Comparison of ENCODE assay signal across 24 cellular contexts in the genomic region with DNA sequence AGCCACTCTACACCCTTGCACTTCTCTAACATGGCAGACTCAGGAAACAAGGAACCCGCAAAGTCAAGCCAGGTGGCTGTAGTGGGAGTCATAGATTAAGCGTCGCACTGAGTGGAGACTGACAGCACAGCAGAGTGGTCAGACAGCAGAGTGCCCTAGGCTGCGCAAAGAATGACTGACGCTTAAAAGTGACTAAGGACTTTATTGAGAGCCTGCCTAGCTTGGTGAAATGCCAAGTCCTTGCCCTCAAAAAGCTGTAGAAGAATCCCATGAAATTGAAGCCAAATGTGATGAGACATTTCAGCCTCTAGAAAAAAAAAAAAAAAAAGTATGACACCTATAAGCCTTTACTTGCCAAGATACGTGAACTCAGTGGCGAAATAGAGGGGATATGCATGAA. TPM values are rescaled to one million over a fixed set of nuclear protein-coding genes. Genes with fewer than 3 reads are reported as not detected.
A peak's percentile ranks its signal among the peaks of the same experiment; 100 is the strongest.
DNase-seq lines count a peak whose midpoint lies in the region; ATAC-seq and TF ChIP-seq lines count a peak whose summit lies in the region.
"Had no signal": no experiment of that assay in that cellular context is flagged by ENCODE, and none has a peak within 500 bp of the region (broad histone marks: within the 10 kb centered on the region; RNA-seq: fewer than 3 reads in every experiment).

No MANE protein-coding gene starts in this region.

- H3K4me1 ChIP-seq in left ventricle myocardium inferior (peaks cover 77% of the 10 kb centered on the region), adrenal gland (replicated peaks in 1 of 2) (peaks cover 8 to 9% of the 10 kb centered on the region in 2 donors), upper lobe of right lung (peaks cover 7% of the 10 kb centered on the region)

- H3K36me3 ChIP-seq in left ventricle myocardium inferior (no peaks in the 10 kb centered on the region), adrenal gland (replicated peaks in 1 of 2) (no peaks in the 10 kb centered on the region), upper lobe of right lung (no peaks in the 10 kb centered on the region)
- H3K36me3 ChIP-seq: sigmoid colon, WERI-Rb-1 had no signal

- no peak for DNase-seq in left ventricle myocardium inferior
- DNase-seq in Right ventricle myocardium superior: no peak
- peak; percentile 57 to 84 (median 82) for DNase-seq in adrenal gland
- peak; percentile 51 for DNase-seq in fibroblast of gingiva (ENCODE audit: low read depth)
- no peak for DNase-seq in upper lobe of right lung
- no peak for DNase-seq in HCEC 1CT
- DNase-seq: activated CD4-positive, alpha-beta T cell treated with anti-CD3 and anti-CD28 coated beads, Interleukin-2, amount 10 ng/mL, durations not matched to agents 7 days and 5 days; cortex of kidney; foreskin melanocyte; H7; KG1; mucosa of descending colon; NCI-H1048; NCI-H2029; NCI-H345; OCI-M1; sigmoid colon; stimulated activated CD8-positive, alpha-beta memory T cell treated with anti-CD3 and anti-CD28 coated beads, Interleukin-4, amount 100 ng/mL, for 48 hours; T-helper 17 cell; trophoblast cell; WERI-Rb-1 had no signal

- H3K4me3 ChIP-seq in left ventricle myocardium inferior (no peak overlapping the region), adrenal gland (no peak overlapping the region), upper lobe of right lung (no peak overlapping the region)
- H3K4me3 ChIP-seq: BLaER1 treated with 17β-estradiol and CSF1 and Interleukin-3, amounts not matched to agents 10 nM and 100 nM; mucosa of descending colon; sigmoid colon had no signal

- WGBS in adrenal gland, 4 donors: 53 to 74% (median 64%) methylated on average over 6 to 7 of the region's 7 CpGs

- no peaks in the 10 kb centered on the region for H3K27me3 ChIP-seq in left ventricle myocardium inferior (ENCODE audit: low read depth)
- no peaks in the 10 kb centered on the region for H3K27me3 ChIP-seq in adrenal gland
- H3K27me3 ChIP-seq in upper lobe of right lung: no peaks in the 10 kb centered on the region
- H3K27me3 ChIP-seq: BLaER1 treated with 17β-estradiol and CSF1 and Interleukin-3, amounts not matched to agents 10 nM and 100 nM; sigmoid colon had no signal

- H3K27ac ChIP-seq in left ventricle myocardium inferior (replicated peaks) (peak overlapping the region; percentile 45), adrenal gland (peak overlapping the region in 2 of 5 donors; percentile 12 to 25), upper lobe of right lung (no peak overlapping the region)
- H3K27ac ChIP-seq: BLaER1 treated with 17β-estradiol and CSF1 and Interleukin-3, amounts not matched to agents 10 nM and 100 nM; sigmoid colon; WERI-Rb-1 had no signal

- TF ChIP-seq POLR2A in adrenal gland (IDR thresholded peaks at IDR 0.05): no peak

- H3K9me3 ChIP-seq in left ventricle myocardium inferior (replicated peaks) (no peaks in the 10 kb centered on the region), adrenal gland (replicated peaks in 1 of 3) (no peaks in the 10 kb centered on the region), upper lobe of right lung (no peaks in the 10 kb centered on the region)
- H3K9me3 ChIP-seq: mucosa of descending colon, sigmoid colon had no signal

- intact Hi-C loops in left ventricle myocardium inferior (cut with micrococcal nuclease): no loop called here
- intact Hi-C loops in Right ventricle myocardium superior (cut with DNase I): no loop called here
- intact Hi-C loops in adrenal gland (cut with DNase I): no loop called here
- intact Hi-C loops in upper lobe of right lung (cut with DNase I): no loop called here

- TF ChIP-seq CTCF in left ventricle myocardium inferior (IDR thresholded peaks at IDR 0.05; ENCODE audit: borderline replicate concordance) (no peak), adrenal gland (IDR thresholded peaks at IDR 0.05) (no peak), upper lobe of right lung (IDR thresholded peaks at IDR 0.05) (no peak)

- ATAC-seq in Right ventricle myocardium superior (ENCODE audit: poor library complexity): no peak
- ATAC-seq in upper lobe of right lung: peak; percentile 50
- ATAC-seq in HG03378 (IDR thresholded peaks at IDR 0.05; ENCODE audit: unreplicated experiment): no peak
- ATAC-seq in HG03571 (IDR thresholded peaks at IDR 0.05; ENCODE audit: unreplicated experiment): no peak
- ATAC-seq: mucosa of descending colon, T-helper 17 cell had no signal

RNA-seq across cellular contexts. Expression of a gene that starts 30.2 kb away (rescaled TPM):
- 58.6 TPM for total RNA-seq in left ventricle myocardium inferior
- total RNA-seq in Right ventricle myocardium superior: 51.1 TPM
- 10 to 100 TPM; 24.2 to 55.3 (median 40.6) TPM for total RNA-seq in adrenal gland
- polyA plus RNA-seq in adrenal gland: 10 to 100 TPM in 1 of 3 donors, 1 to 10 TPM in 2; 5.8 to 38.5 (median 6.4) TPM
- total RNA-seq in upper lobe of right lung: 62.1 TPM

Comparison
In these comparisons a context has a peak if more than half of its experiments do, and no peak if none do; other contexts are left out.
1. DNase-seq: peak in adrenal gland (7 of 7) and fibroblast of gingiva (single experiment); none in left ventricle myocardium inferior (single experiment), Right ventricle myocardium superior (single experiment), upper lobe of right lung (single experiment) and HCEC 1CT (single experiment).